ENCODE assay signal across 29 cellular contexts in genomic region chr17:69336996-69337395, GRCh38.
"Had no signal": no experiment of that assay in that cellular context is flagged by ENCODE, and none has a peak within 500 bp of the region (broad histone marks: within the 10 kb centered on the region; RNA-seq: fewer than 3 reads in every experiment).

No MANE protein-coding gene starts in this region.

- H3K4me1 ChIP-seq: adrenal gland, body of pancreas, colonic mucosa, heart left ventricle had no signal

- H3K27me3 ChIP-seq: adrenal gland, body of pancreas, colonic mucosa, dorsolateral prefrontal cortex, heart left ventricle had no signal

- DNase-seq: activated B cell treated with CpG ODN at 0.5 μM for 24 hours; activated CD4-positive, alpha-beta memory T cell treated with anti-CD3 and anti-CD28 coated beads for 36 hours; activated CD4-positive, alpha-beta T cell treated with anti-CD3 and anti-CD28 coated beads for 48 hours; activated CD4-positive, alpha-beta T cell treated with anti-CD3 and anti-CD28 coated beads, Interleukin-2, amount 50 U/mL, for 1 hour; activated CD8-positive, alpha-beta memory T cell treated with anti-CD3 and anti-CD28 coated beads, Interleukin-2, amount 10 ng/mL, durations not matched to agents 7 days and 5 days; activated CD8-positive, alpha-beta memory T cell treated with anti-CD3 and anti-CD28 coated beads, Interleukin-2, amount 50 U/mL, for 4 hours; activated CD8-positive, alpha-beta T cell treated with anti-CD3 and anti-CD28 coated beads, Interleukin-2, amount 10 ng/mL, durations not matched to agents 7 days and 5 days; activated effector memory CD4-positive, alpha-beta T cell treated with anti-CD3 and anti-CD28 coated beads, Interleukin-2, amount 50 U/mL, for 16 hours; activated naive CD4-positive, alpha-beta T cell treated with anti-CD3 and anti-CD28 coated beads for 36 hours; activated naive CD8-positive, alpha-beta T cell treated with anti-CD3 and anti-CD28 coated beads for 36 hours; activated naive CD8-positive, alpha-beta T cell treated with anti-CD3 and anti-CD28 coated beads, Interleukin-2, amount 50 U/mL, for 24 hours; activated T-cell treated with anti-CD3 and anti-CD28 coated beads, Interleukin-2, amount 50 U/mL, for 1 hour; activated T-cell treated with anti-CD3 and anti-CD28 coated beads, Interleukin-2, amount 50 U/mL, for 48 hours; adrenal gland; amygdala; aorta; body of pancreas; caudate nucleus; colonic mucosa; dorsolateral prefrontal cortex; effector memory CD4-positive, alpha-beta T cell; endodermal cell; foreskin fibroblast; glutamatergic neuron; heart left ventricle; T-helper 2 cell; WERI-Rb-1 had no signal

- H3K36me3 ChIP-seq: adrenal gland, colonic mucosa, heart left ventricle, WERI-Rb-1 had no signal

- H3K27ac ChIP-seq: adrenal gland, body of pancreas, colonic mucosa, dorsolateral prefrontal cortex, heart left ventricle, WERI-Rb-1 had no signal

- H3K4me3 ChIP-seq: adrenal gland, body of pancreas, colonic mucosa, dorsolateral prefrontal cortex, heart left ventricle had no signal

- H3K9me3 ChIP-seq: adrenal gland, body of pancreas, colonic mucosa had no signal

- ATAC-seq: activated CD4-positive, CD25-positive, alpha-beta regulatory T cell treated with anti-CD3 and anti-CD28 coated beads, Interleukin-2, amount 50 U/mL, for 24 hours; activated CD8-positive, alpha-beta memory T cell treated with anti-CD3 and anti-CD28 coated beads, Interleukin-2, amount 10 ng/mL, durations not matched to agents 7 days and 5 days; activated CD8-positive, alpha-beta T cell treated with anti-CD3 and anti-CD28 coated beads, Interleukin-2, amount 10 ng/mL, durations not matched to agents 7 days and 5 days; activated naive CD8-positive, alpha-beta T cell treated with anti-CD3 and anti-CD28 coated beads, Interleukin-2, amount 50 U/mL, for 24 hours; body of pancreas; esophagus mucosa; heart left ventricle had no signal
